In the genomic region with DNA sequence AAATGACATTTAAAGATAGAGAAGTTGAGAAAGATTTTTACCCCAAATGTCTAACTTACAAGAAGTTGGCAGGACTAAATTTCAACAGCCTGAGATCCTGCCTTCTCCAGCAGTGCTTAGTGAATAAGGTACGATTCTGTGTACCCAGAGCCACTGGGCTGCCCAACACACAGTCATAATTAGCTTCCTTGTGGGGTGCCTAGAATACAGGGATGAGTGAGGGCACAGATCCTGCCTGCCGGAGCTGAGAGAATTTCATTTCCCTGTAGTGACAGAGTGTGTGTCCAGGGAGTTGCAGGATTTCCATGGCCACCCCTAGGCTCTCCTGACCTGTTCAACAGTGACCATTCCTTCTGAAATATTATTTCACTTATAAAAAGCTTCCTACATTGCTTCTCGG, we compare ENCODE assay signal across 21 cellular contexts. TPM values are rescaled to one million over a fixed set of nuclear protein-coding genes. Genes with fewer than 3 reads are reported as not detected.
DNase-seq lines count a peak whose midpoint lies in the region; TF ChIP-seq lines count a peak whose summit lies in the region.
"Had no signal": no experiment of that assay in that cellular context is flagged by ENCODE, and none has a peak within 500 bp of the region (broad histone marks: within the 10 kb centered on the region; RNA-seq: fewer than 3 reads in every experiment).

No MANE protein-coding gene starts in this region.

- H3K27ac ChIP-seq in neural progenitor cell (no peak overlapping the region), testis (no peak overlapping the region)
- H3K27ac ChIP-seq: BLaER1 treated with 17β-estradiol and CSF1 and Interleukin-3, amounts not matched to agents 10 nM and 100 nM had no signal

- peaks cover 33% of the 10 kb centered on the region for H3K79me2 ChIP-seq in neural progenitor cell (ENCODE audit: low read depth)

- no peaks in the 10 kb centered on the region for H3K27me3 ChIP-seq in neural progenitor cell
- H3K27me3 ChIP-seq in testis = no peaks in the 10 kb centered on the region

- 69 to 73% methylated on average over 3 of the region's 3 CpGs for WGBS in testis, 2 donors

- H3K9me3 Mint-ChIP-seq in neural progenitor cell = no peaks in the 10 kb centered on the region
- H3K9me3 Mint-ChIP-seq in type B pancreatic cell = no peaks in the 10 kb centered on the region
- no peaks in the 10 kb centered on the region for H3K9me3 Mint-ChIP-seq in activated naive CD4-positive, alpha-beta T cell treated with anti-CD3 and anti-CD28 coated beads for 36 hours
- H3K9me3 Mint-ChIP-seq: CD4-positive, alpha-beta memory T cell; H9; HFFc6 had no signal

- H3K4me1 ChIP-seq in neural progenitor cell = peaks cover 46% of the 10 kb centered on the region
- H3K4me1 ChIP-seq in testis = peaks cover 17% of the 10 kb centered on the region

- H3K9me3 ChIP-seq in neural progenitor cell (ENCODE audit: low read depth) = no peaks in the 10 kb centered on the region
- no peaks in the 10 kb centered on the region for H3K9me3 ChIP-seq in testis
- H3K9me3 ChIP-seq: BLaER1 treated with 17β-estradiol and CSF1 and Interleukin-3, amounts not matched to agents 10 nM and 100 nM; Caco-2 had no signal

- peak; percentile 16 to 32 for DNase-seq in NCI-H2081 (lab: John Stamatoyannopoulos, UW)
- DNase-seq in NCI-H2081 treated with DMSO at 0.1 percent for 48 hours (lab: John Stamatoyannopoulos, UW) = no peak
- DNase-seq in NCI-H69 (lab: John Stamatoyannopoulos, UW) = peak; percentile 69
- no peak for DNase-seq in neural progenitor cell (ENCODE audit: low spot score)
- DNase-seq in testis = peak; percentile 7
- DNase-seq in type B pancreatic cell (ENCODE audit: extremely low spot score, unreplicated experiment) = no peak
- no peak for DNase-seq in activated naive CD4-positive, alpha-beta T cell treated with anti-CD3 and anti-CD28 coated beads for 36 hours
- DNase-seq: 8988T; Caco-2; CD4-positive, alpha-beta memory T cell; DMS 273 treated with DMSO at 0.1 percent for 48 hours; DMS79 treated with DMSO at 0.1 percent for 48 hours; H9; HFFc6; Kasumi-1; NCI-H1436; NCI-H1930; NCI-H526; SHP77 had no signal

- no peak overlapping the region for H3K4me3 ChIP-seq in neural progenitor cell
- no peak overlapping the region for H3K4me3 ChIP-seq in testis
- H3K4me3 ChIP-seq: BLaER1 treated with 17β-estradiol and CSF1 and Interleukin-3, amounts not matched to agents 10 nM and 100 nM; GM12878 had no signal

- no peak for TF ChIP-seq POLR2A in testis (IDR thresholded peaks at IDR 0.05)

- H3K36me3 Mint-ChIP-seq in neural progenitor cell (peaks cover 38% of the 10 kb centered on the region), type B pancreatic cell (no peaks in the 10 kb centered on the region)
- no peaks in the 10 kb centered on the region for H3K36me3 Mint-ChIP-seq in activated naive CD4-positive, alpha-beta T cell treated with anti-CD3 and anti-CD28 coated beads for 36 hours (ENCODE audit: low read depth)
- H3K36me3 Mint-ChIP-seq: CD4-positive, alpha-beta memory T cell had no signal

- H3K27me3 Mint-ChIP-seq in neural progenitor cell (ENCODE audit: insufficient read depth, low read depth) (peaks cover 6% of the 10 kb centered on the region), type B pancreatic cell (no peaks in the 10 kb centered on the region)
- H3K27me3 Mint-ChIP-seq in activated naive CD4-positive, alpha-beta T cell treated with anti-CD3 and anti-CD28 coated beads for 36 hours (ENCODE audit: low read depth) = peaks cover 20% of the 10 kb centered on the region

- H3K4me3 Mint-ChIP-seq in neural progenitor cell = no peak overlapping the region
- no peak overlapping the region for H3K4me3 Mint-ChIP-seq in type B pancreatic cell
- no peak overlapping the region for H3K4me3 Mint-ChIP-seq in activated naive CD4-positive, alpha-beta T cell treated with anti-CD3 and anti-CD28 coated beads for 36 hours
- H3K4me3 Mint-ChIP-seq: CD4-positive, alpha-beta memory T cell; H9; HFFc6 had no signal

- CTCF ChIA-PET in activated naive CD4-positive, alpha-beta T cell treated with anti-CD3 and anti-CD28 coated beads for 36 hours (lab: Charles Lee) = interaction anchor here (1.2 kb wide), 1 partner anchor 22 kb away, joined by 4 read pairs; no protein-coding TSS in a partner anchor

- peaks cover 20% of the 10 kb centered on the region for H3F3A ChIP-seq in neural progenitor cell (ENCODE audit: low read depth)

- H3K4me2 ChIP-seq in neural progenitor cell = no peak overlapping the region
- H3K4me2 ChIP-seq: BLaER1 treated with 17β-estradiol and CSF1 and Interleukin-3, amounts not matched to agents 10 nM and 100 nM had no signal

- H3K9ac ChIP-seq in neural progenitor cell = no peak overlapping the region
- H3K9ac ChIP-seq: BLaER1 treated with 17β-estradiol and CSF1 and Interleukin-3, amounts not matched to agents 10 nM and 100 nM had no signal

- no peak overlapping the region for H2AFZ ChIP-seq in neural progenitor cell (replicated peaks)

- peaks cover 68% of the 10 kb centered on the region for H3K4me1 Mint-ChIP-seq in neural progenitor cell
- peaks cover 18% of the 10 kb centered on the region for H3K4me1 Mint-ChIP-seq in type B pancreatic cell (ENCODE audit: unreplicated experiment)
- H3K4me1 Mint-ChIP-seq in activated naive CD4-positive, alpha-beta T cell treated with anti-CD3 and anti-CD28 coated beads for 36 hours (ENCODE audit: low read depth) = no peaks in the 10 kb centered on the region
- H3K4me1 Mint-ChIP-seq: CD4-positive, alpha-beta memory T cell had no signal

- H4K20me1 ChIP-seq in neural progenitor cell (ENCODE audit: low read depth) = peaks cover 62% of the 10 kb centered on the region

- intact Hi-C loops in testis (cut with DNase I; ENCODE audit: low total_unique reads) = no loop called here
- intact Hi-C loops in activated naive CD4-positive, alpha-beta T cell treated with anti-CD3 and anti-CD28 coated beads for 36 hours (cut with micrococcal nuclease) = no loop called here

- H3K27ac Mint-ChIP-seq in neural progenitor cell = peak overlapping the region; percentile 96
- H3K27ac Mint-ChIP-seq in type B pancreatic cell = no peak overlapping the region
- H3K27ac Mint-ChIP-seq in activated naive CD4-positive, alpha-beta T cell treated with anti-CD3 and anti-CD28 coated beads for 36 hours = no peak overlapping the region
- H3K27ac Mint-ChIP-seq: CD4-positive, alpha-beta memory T cell; H9; HFFc6 had no signal

- no peaks in the 10 kb centered on the region for H3K36me3 ChIP-seq in neural progenitor cell
- no peaks in the 10 kb centered on the region for H3K36me3 ChIP-seq in testis (ENCODE audit: low read depth, missing control alignments)
- H3K36me3 ChIP-seq: BLaER1 treated with 17β-estradiol and CSF1 and Interleukin-3, amounts not matched to agents 10 nM and 100 nM had no signal

- TF ChIP-seq CTCF in neural progenitor cell (IDR thresholded peaks at IDR 0.05) (no peak), testis (IDR thresholded peaks at IDR 0.05) (no peak), type B pancreatic cell (conservative IDR thresholded peaks at IDR 0.05) (no peak)

RNA-seq across cellular contexts. Expression of gene GREB1, which starts 27.0 kb away (rescaled TPM):
- total RNA-seq in neural progenitor cell (ENCODE audit: low replicate concordance) (30.8 and 33.2 TPM in 2 replicates), testis (100 to 1,000 TPM in 1 of 2 donors, 10 to 100 TPM in 1; 91.0 to 136 TPM), type B pancreatic cell (ENCODE audit: low replicate concordance) (7.5 and 50.5 TPM in 2 replicates)
- 29.8 TPM for polyA plus RNA-seq in testis (ENCODE audit: insufficient read depth, low read depth, low replicate concordance)
- under 1 TPM; 0.38 to 0.42 TPM for total RNA-seq in activated naive CD4-positive, alpha-beta T cell treated with anti-CD3 and anti-CD28 coated beads for 36 hours
- polyA plus RNA-seq: CD4-positive, alpha-beta memory T cell had no signal

Comparison
In these comparisons a context has a peak if more than half of its experiments do, and no peak if none do; other contexts are left out.
1. DNase-seq: peak in NCI-H2081 (2 of 2), NCI-H69 (single experiment) and testis (single experiment); none in NCI-H2081 treated with DMSO at 0.1 percent for 48 hours (single experiment), neural progenitor cell (single experiment), type B pancreatic cell (single experiment) and activated naive CD4-positive, alpha-beta T cell treated with anti-CD3 and anti-CD28 coated beads for 36 hours (single experiment).